11 cellular contexts compared by ENCODE assay signal in the genomic region with DNA sequence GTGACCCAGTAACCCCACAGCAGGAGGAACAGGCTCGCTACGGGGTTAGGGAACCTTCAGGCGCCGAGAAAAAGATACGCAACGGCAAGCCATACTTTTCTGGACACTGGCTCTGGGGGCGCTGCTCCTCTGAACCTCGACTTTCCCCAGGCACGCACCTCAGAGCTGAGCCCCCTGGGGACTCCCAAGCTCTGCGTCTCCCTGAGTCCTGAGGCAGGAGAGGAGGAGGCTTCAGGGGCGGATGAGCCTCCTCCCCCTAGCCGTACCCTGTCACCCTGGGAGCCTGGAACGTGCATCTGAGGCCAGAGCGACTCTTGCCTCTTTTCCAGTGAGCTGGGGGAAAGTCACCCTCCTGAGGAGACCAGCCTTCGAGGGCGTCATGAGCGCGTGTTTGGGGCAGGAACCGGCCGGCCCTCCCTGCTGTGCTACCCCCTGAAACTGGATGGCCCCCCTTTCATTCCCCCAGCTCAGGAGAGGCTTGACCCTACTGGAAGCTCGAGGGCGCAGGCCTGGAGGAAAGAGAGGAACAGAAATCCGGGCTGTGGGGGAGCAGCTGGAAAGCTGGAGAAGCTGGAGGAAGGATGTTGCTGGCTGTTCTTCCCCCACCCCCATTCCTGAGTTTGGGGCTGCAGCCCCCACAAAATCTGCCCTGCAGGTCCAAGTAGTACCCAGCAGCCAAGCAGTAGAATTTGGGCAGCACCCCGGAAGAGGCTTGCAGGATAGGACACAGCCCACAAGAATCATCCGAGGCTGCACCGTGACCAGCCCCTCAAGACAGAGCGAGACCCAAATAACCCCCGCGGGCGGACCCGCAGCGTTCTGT. TPM values are rescaled to one million over a fixed set of nuclear protein-coding genes. Genes with fewer than 3 reads are reported as not detected.
A peak's percentile ranks its signal among the peaks of the same experiment; 100 is the strongest.
DNase-seq lines count a peak whose midpoint lies in the region; ATAC-seq, FAIRE-seq and TF ChIP-seq lines count a peak whose summit lies in the region.
"Had no signal": no experiment of that assay in that cellular context is flagged by ENCODE, and none has a peak within 500 bp of the region (broad histone marks: within the 10 kb centered on the region; RNA-seq: fewer than 3 reads in every experiment).

No MANE protein-coding gene starts in this region.

- no peak for ATAC-seq in PC-3

- no TSS peak for BruUV-seq in PC-3 (replicated peaks; lab: Mats Ljungman, UMichigan)

- H3K9me3 ChIP-seq in PC-3 (ENCODE audit: low read length) (no peaks in the 10 kb centered on the region), H1 (ENCODE audit: insufficient read depth in 2 of 2, low read depth in 1 of 2, low read length in 1 of 2) (no peaks in the 10 kb centered on the region), testis (no peaks in the 10 kb centered on the region)

- no peak overlapping the region for H3K23ac ChIP-seq in H1 (ENCODE audit: insufficient read length)

- peak overlapping the region; percentile 10 for H3K4me3 Mint-ChIP-seq in activated naive CD4-positive, alpha-beta T cell treated with anti-CD3 and anti-CD28 coated beads, Interleukin-2, amount 10 ng/mL, durations not matched to agents 7 days and 5 days

- no peak overlapping the region for H3K14ac ChIP-seq in H1 (ENCODE audit: insufficient read length)

- H2AFZ ChIP-seq in PC-3 (ENCODE audit: low read length) (no peak overlapping the region), H1 (ENCODE audit: low read length) (no peak overlapping the region)

- H3K4me1 Mint-ChIP-seq in activated naive CD4-positive, alpha-beta T cell treated with anti-CD3 and anti-CD28 coated beads, Interleukin-2, amount 10 ng/mL, durations not matched to agents 7 days and 5 days: peaks cover 5% of the 10 kb centered on the region

- H3K4ac ChIP-seq in H1 (replicated peaks; ENCODE audit: insufficient read length, low read depth, low read length): no peak overlapping the region

- WGBS in H1 (ENCODE audit: extremely low coverage in 1 of 2, insufficient coverage in 1 of 2, insufficient read length in 1 of 2, insufficient replicate concordance in 2 of 2, low coverage in 1 of 2, low lambda C conversion rate in 2 of 2, missing lambda C conversion rate in 1 of 2), 2 experiments: 12% methylated on average over 32 of the region's 32 CpGs; no CpG with 5 or more reads in 1 of the 2 experiments
- WGBS in testis, 2 donors: 7% methylated on average over 20 to 27 of the region's 32 CpGs

- H3K27me3 ChIP-seq in PC-3 (ENCODE audit: low read length) (peaks cover 53% of the 10 kb centered on the region), H1 (replicated peaks in 1 of 4; ENCODE audit: control insufficient read depth in 3 of 4, extremely low read depth in 1 of 4, insufficient read depth in 3 of 4, low read length in 3 of 4) (peaks cover 71 to 84% (median 78%) of the 10 kb centered on the region in 4 experiments), testis (no peaks in the 10 kb centered on the region)

- H3K56ac ChIP-seq in H1 (replicated peaks; ENCODE audit: insufficient read length, low read depth, low read length): no peak overlapping the region

- no peaks in the 10 kb centered on the region for H3F3A ChIP-seq in PC-3 (ENCODE audit: low read length, unreplicated experiment)

- no peak overlapping the region for H2BK5ac ChIP-seq in H1 (ENCODE audit: low read depth, low read length)

- peaks cover 1% of the 10 kb centered on the region; the same call in 1 of the 2 replicates for H3K23me2 ChIP-seq in H1 (ENCODE audit: low read depth, low read length)

- TF ChIP-seq CTCF in PC-3 (conservative IDR thresholded peaks at IDR 0.05; ENCODE audit: low read depth, low read length) (no peak), H1 (IDR thresholded peaks at IDR 0.05; ENCODE audit: control extremely low read depth in 1 of 3, insufficient read depth in 1 of 3, low read depth in 1 of 3, low read length in 3 of 3) (no peak; a peak in 1 of 4 replicates), testis (IDR thresholded peaks at IDR 0.05) (no peak)

- no peak overlapping the region for H3K9ac ChIP-seq in PC-3 (ENCODE audit: low read length)
- H3K9ac ChIP-seq in H1 (replicated peaks in 1 of 4; ENCODE audit: extremely low read depth in 1 of 4, low read depth in 3 of 4, low read length in 3 of 4): no peak overlapping the region

- intact Hi-C loops in PC-3 (cut with micrococcal nuclease): loop anchor here (5.0 to 10.0 kb wide), 2 partner anchors 58 to 195 kb away; no protein-coding TSS in a partner anchor
- intact Hi-C loops in testis (cut with DNase I; ENCODE audit: low total_unique reads): no loop called here

- H3K9me2 ChIP-seq in PC-3 (replicated peaks; ENCODE audit: low read length): no peaks in the 10 kb centered on the region

- POLR2A ChIA-PET in PC-3 (lab: Charles Lee; ENCODE audit: unreplicated experiment): no interaction called here
- POLR2A ChIA-PET in H1 (lab: Charles Lee; ENCODE audit: partially characterized antibody): interaction anchor here (0.6 to 1.7 kb wide), 7 partner anchors 9 to 74 kb away, joined by 3 to 7 read pairs (median 4); no protein-coding TSS in a partner anchor

- peak overlapping the region; percentile 61; the same call in 1 of the 2 replicates for H2BK15ac ChIP-seq in H1 (ENCODE audit: low read length)

- H3K4me3 ChIP-seq in PC-3 (ENCODE audit: low read length) (no peak overlapping the region), H1 (ENCODE audit: extremely low read depth in 1 of 4, insufficient read depth in 2 of 4, low read depth in 3 of 4, low read length in 4 of 4) (peak overlapping the region in 1 of 4 experiments; percentile 58; a peak in 3 of 8 replicates), testis (peak overlapping the region; percentile 42 to 49)

- no peak for TF ChIP-seq EP300 in H1 (IDR thresholded peaks at IDR 0.05; ENCODE audit: borderline replicate concordance in 1 of 2, low read depth in 2 of 2, low read length in 2 of 2)

- H2BK120ac ChIP-seq in H1 (replicated peaks; ENCODE audit: low read depth, low read length): no peak overlapping the region

- TF ChIP-seq POLR2A in H1 (IDR thresholded peaks at IDR 0.05; ENCODE audit: control extremely low read depth in 1 of 2, low read depth in 2 of 2, low read length in 2 of 2) (no peak), testis (IDR thresholded peaks at IDR 0.05) (no peak)

- H4K5ac ChIP-seq in H1 (ENCODE audit: insufficient read length, low read depth, low read length): no peak overlapping the region

- peak overlapping the region; percentile 93; the same call in 1 of the 2 replicates for H3K4me2 ChIP-seq in PC-3 (ENCODE audit: low read length)
- H3K4me2 ChIP-seq in H1 (ENCODE audit: insufficient read depth in 1 of 2, low read depth in 2 of 2, low read length in 2 of 2): peak overlapping the region; percentile 0 to 99; a peak in 3 of 4 replicates

- CTCF ChIA-PET in activated naive CD4-positive, alpha-beta T cell treated with anti-CD3 and anti-CD28 coated beads, Interleukin-2, amount 10 ng/mL, durations not matched to agents 7 days and 5 days (lab: Charles Lee): interaction anchor here (1.1 to 6.1 kb wide), 28 partner anchors 9 to 153 kb away, joined by 3 to 71 read pairs (median 8); no protein-coding TSS in a partner anchor
- CTCF ChIA-PET in PC-3 (lab: Charles Lee) (interaction anchor here (1.3 to 1.7 kb wide), 2 partner anchors 71 to 72 kb away, joined by 10 to 13 read pairs; no protein-coding TSS in a partner anchor), H1 (lab: Charles Lee; ENCODE audit: partially characterized antibody) (interaction anchor here (0.5 to 18.6 kb wide), 31 partner anchors 9 to 1388 kb away, joined by 3 to 412 read pairs (median 8); a partner anchor contains a TSS)

- H3K27me3 Mint-ChIP-seq in activated naive CD4-positive, alpha-beta T cell treated with anti-CD3 and anti-CD28 coated beads, Interleukin-2, amount 10 ng/mL, durations not matched to agents 7 days and 5 days: peaks cover 100% of the 10 kb centered on the region

- H3K27ac ChIP-seq in PC-3 (ENCODE audit: low read length) (no peak overlapping the region), H1 (ENCODE audit: low read depth, low read length) (no peak overlapping the region), testis (no peak overlapping the region)
- H3K27ac ChIP-seq: HL-60 had no signal

- no peaks in the 10 kb centered on the region for H4K20me1 ChIP-seq in PC-3 (ENCODE audit: low read length)
- peaks cover 15 to 30% of the 10 kb centered on the region in 2 experiments for H4K20me1 ChIP-seq in H1 (replicated peaks in 1 of 2; ENCODE audit: control insufficient read depth in 1 of 2, insufficient read depth in 2 of 2, low read length in 2 of 2)

- no peaks in the 10 kb centered on the region for H3K9me3 Mint-ChIP-seq in activated naive CD4-positive, alpha-beta T cell treated with anti-CD3 and anti-CD28 coated beads, Interleukin-2, amount 10 ng/mL, durations not matched to agents 7 days and 5 days

- H3K27ac Mint-ChIP-seq in activated naive CD4-positive, alpha-beta T cell treated with anti-CD3 and anti-CD28 coated beads, Interleukin-2, amount 10 ng/mL, durations not matched to agents 7 days and 5 days: peak overlapping the region; percentile 64

- no peak for FAIRE-seq in H1 (lab: Jason Lieb, UNC)
- FAIRE-seq: frontal cortex had no signal

- no peaks in the 10 kb centered on the region for H3K79me1 ChIP-seq in H1 (ENCODE audit: low read depth, low read length)

- no peak for DNase-seq in activated naive CD4-positive, alpha-beta T cell treated with anti-CD3 and anti-CD28 coated beads, Interleukin-2, amount 10 ng/mL, durations not matched to agents 7 days and 5 days
- no peak for DNase-seq in activated naive CD4-positive, alpha-beta T cell treated with Interleukin-2 at 50 U/mL for 16 hours
- DNase-seq in PC-3 (no peak), H1 (ENCODE audit: low read depth in 1 of 2, low spot score in 2 of 2) (peak in 1 of 2 experiments; percentile 62), testis (no peak), GF-D8 (lab: John Stamatoyannopoulos, UW) (no peak)
- no peak for DNase-seq in activated CD4-positive, alpha-beta T cell treated with anti-CD3 and anti-CD28 coated beads for 48 hours
- no peak for DNase-seq in activated CD4-positive, alpha-beta T cell treated with anti-CD3 and anti-CD28 coated beads, Interleukin-2, amount 50 U/mL, for 1 hour
- DNase-seq: activated CD4-positive, CD25-positive, alpha-beta regulatory T cell treated with anti-CD3 and anti-CD28 coated beads, Interleukin-2, amount 50 U/mL, for 72 hours had no signal

- 0 out of 2 replicates have a peak, but pooled peaks cover 3% of the 10 kb centered on the region for H3K4me1 ChIP-seq in PC-3 (ENCODE audit: insufficient read depth, low read length)
- H3K4me1 ChIP-seq in H1 (replicated peaks in 1 of 4; ENCODE audit: control insufficient read depth in 3 of 4, insufficient read depth in 4 of 4, low read length in 3 of 4): peaks cover 0 to 27% (median 13%) of the 10 kb centered on the region in 4 experiments; a peak in 5 of 7 replicates
- peaks cover 15% of the 10 kb centered on the region for H3K4me1 ChIP-seq in testis

- H3K79me2 ChIP-seq in PC-3 (ENCODE audit: low read length): no peaks in the 10 kb centered on the region
- H3K79me2 ChIP-seq in H1 (ENCODE audit: control insufficient read depth in 1 of 2, insufficient read depth in 2 of 2, low read length in 2 of 2): no peaks in the 10 kb centered on the region

- no peak for TF ChIP-seq RAD21 in H1 (IDR thresholded peaks at IDR 0.05 in 1 of 2, conservative IDR thresholded peaks at IDR 0.05 in 1 of 2; ENCODE audit: low read depth in 2 of 2, low read length in 2 of 2)

- no peak overlapping the region for H2AK5ac ChIP-seq in H1 (ENCODE audit: low read depth, low read length)

- H3K36me3 Mint-ChIP-seq in activated naive CD4-positive, alpha-beta T cell treated with anti-CD3 and anti-CD28 coated beads, Interleukin-2, amount 10 ng/mL, durations not matched to agents 7 days and 5 days: no peaks in the 10 kb centered on the region

- H2BK20ac ChIP-seq in H1 (ENCODE audit: low read length): 0 out of 2 replicates have a peak overlapping the region, but pooled peaks have one; percentile 32

- no peak overlapping the region for H4K91ac ChIP-seq in H1 (replicated peaks; ENCODE audit: insufficient read length, low read length)

- no peak overlapping the region; the same call in 1 of the 2 replicates for H3K18ac ChIP-seq in H1 (ENCODE audit: extremely low read depth, low read length)

- H3K36me3 ChIP-seq in PC-3 (ENCODE audit: low read depth, low read length) (no peaks in the 10 kb centered on the region), H1 (ENCODE audit: control insufficient read depth in 2 of 4, insufficient read depth in 4 of 4, low read length in 3 of 4) (peaks cover 0 to 7% (median 0%) of the 10 kb centered on the region in 4 experiments; a peak in 1 of 8 replicates), testis (ENCODE audit: low read depth, missing control alignments) (no peaks in the 10 kb centered on the region)

- peak overlapping the region; percentile 45 for H4K8ac ChIP-seq in H1 (ENCODE audit: extremely low read depth, insufficient read depth, low read length)

- H2BK12ac ChIP-seq in H1 (ENCODE audit: low read depth, low read length): peak overlapping the region; percentile 39; the same call in 1 of the 2 replicates

RNA-seq across cellular contexts. Expression of a gene that starts 25.1 kb away (rescaled TPM):
- total RNA-seq in PC-3 (2014; rRNA removed) (72.4 and 83.5 TPM in 2 replicates), testis (10 to 100 TPM; 65.2 to 73.3 TPM)
- 52.3 and 53.4 TPM in 2 replicates for total RNA-seq in H1 (2021; fragmentation: NEBNext Ultra II Directional; extraction: Animal tissue kit (Norgen Biotek cat#: 25700))
- polyA plus RNA-seq in H1 (2011; rRNA removed) (14.8 and 27.1 TPM in 2 replicates), testis (ENCODE audit: insufficient read depth, low read depth, low replicate concordance) (31.6 TPM)
- polyA plus RNA-seq in H1 (2011; cell fraction: cytosol; rRNA removed): 38.0 TPM
- polyA plus RNA-seq in H1 (2011; cell fraction: nucleus; rRNA removed): 124 TPM
- 40.8 to 48.7 TPM (median 46.6 TPM) in 4 replicates for polyA plus RNA-seq in H1 (2012, experiment 1 of 2)
- 34.4 TPM for polyA plus RNA-seq in H1 (2012, experiment 2 of 2)
- polyA plus RNA-seq in H1 (2013, experiment 1 of 2): 24.0 TPM
- 21.0 TPM for polyA plus RNA-seq in H1 (2013, experiment 2 of 2)
- 23.1 and 50.9 TPM in 2 replicates for polyA minus RNA-seq in H1 (2011; rRNA and poly(A)+ RNA removed)
- 41.5 TPM for polyA minus RNA-seq in H1 (2011; cell fraction: cytosol; rRNA and poly(A)+ RNA removed)
- 106 TPM for polyA minus RNA-seq in H1 (2011; cell fraction: nucleus; rRNA and poly(A)+ RNA removed)
